33 cellular contexts compared by ENCODE assay signal in genomic region chr20:51138576-51138975, GRCh38.
"Had no signal": no experiment of that assay in that cellular context is flagged by ENCODE, and none has a peak within 500 bp of the region (broad histone marks: within the 10 kb centered on the region; RNA-seq: fewer than 3 reads in every experiment).

No MANE protein-coding gene starts in this region.

- ATAC-seq: activated CD8-positive, alpha-beta memory T cell treated with anti-CD3 and anti-CD28 coated beads, Interleukin-2, amount 10 ng/mL, durations not matched to agents 7 days and 5 days; PC-3 had no signal

- H3K4me1 ChIP-seq: SJSA1 had no signal

- H3K36me3 ChIP-seq: brain microvascular endothelial cell, MG63, Peyer's patch, SJSA1 had no signal

- H3K27ac Mint-ChIP-seq: activated B cell treated with CpG ODN at 0.5 μM for 24 hours; activated CD4-positive, alpha-beta memory T cell treated with anti-CD3 and anti-CD28 coated beads, Interleukin-2, amount 10 ng/mL, durations not matched to agents 7 days and 5 days; activated CD8-positive, alpha-beta memory T cell treated with anti-CD3 and anti-CD28 coated beads, Interleukin-2, amount 10 ng/mL, durations not matched to agents 7 days and 5 days; activated naive CD8-positive, alpha-beta T cell treated with anti-CD3 and anti-CD28 coated beads for 36 hours had no signal

- H3K4me3 Mint-ChIP-seq: activated B cell treated with CpG ODN at 0.5 μM for 24 hours; activated CD4-positive, alpha-beta memory T cell treated with anti-CD3 and anti-CD28 coated beads, Interleukin-2, amount 10 ng/mL, durations not matched to agents 7 days and 5 days; activated CD8-positive, alpha-beta memory T cell treated with anti-CD3 and anti-CD28 coated beads, Interleukin-2, amount 10 ng/mL, durations not matched to agents 7 days and 5 days; activated naive CD8-positive, alpha-beta T cell treated with anti-CD3 and anti-CD28 coated beads for 36 hours had no signal

- H3K27ac ChIP-seq: brain microvascular endothelial cell, Peyer's patch, SJSA1 had no signal

- H3K9me3 ChIP-seq: MG63, Peyer's patch, SJSA1 had no signal

- H3K4me1 Mint-ChIP-seq: activated CD4-positive, alpha-beta memory T cell treated with anti-CD3 and anti-CD28 coated beads, Interleukin-2, amount 10 ng/mL, durations not matched to agents 7 days and 5 days; activated naive CD8-positive, alpha-beta T cell treated with anti-CD3 and anti-CD28 coated beads for 36 hours had no signal

- H3K9me3 Mint-ChIP-seq: activated B cell treated with CpG ODN at 0.5 μM for 24 hours; activated CD4-positive, alpha-beta memory T cell treated with anti-CD3 and anti-CD28 coated beads, Interleukin-2, amount 10 ng/mL, durations not matched to agents 7 days and 5 days; activated naive CD8-positive, alpha-beta T cell treated with anti-CD3 and anti-CD28 coated beads for 36 hours had no signal

- H3K27me3 ChIP-seq: brain microvascular endothelial cell, MG63, Peyer's patch had no signal

- H3K36me3 Mint-ChIP-seq: activated CD8-positive, alpha-beta memory T cell treated with anti-CD3 and anti-CD28 coated beads, Interleukin-2, amount 10 ng/mL, durations not matched to agents 7 days and 5 days; activated naive CD8-positive, alpha-beta T cell treated with anti-CD3 and anti-CD28 coated beads for 36 hours had no signal

- H3K4me3 ChIP-seq: MG63, Peyer's patch, SJSA1 had no signal

- DNase-seq: activated B cell treated with CpG ODN at 0.5 μM for 24 hours; activated CD4-positive, alpha-beta memory T cell treated with anti-CD3 and anti-CD28 coated beads, Interleukin-2, amount 10 ng/mL, durations not matched to agents 7 days and 5 days; activated CD4-positive, alpha-beta T cell treated with anti-CD3 and anti-CD28 coated beads for 48 hours; activated CD4-positive, CD25-positive, alpha-beta regulatory T cell treated with anti-CD3 and anti-CD28 coated beads, Interleukin-2, amount 50 U/mL, for 72 hours; activated CD8-positive, alpha-beta memory T cell treated with anti-CD3 and anti-CD28 coated beads, Interleukin-2, amount 50 U/mL, for 48 hours; activated effector memory CD4-positive, alpha-beta T cell treated with Interleukin-2 at 50 U/mL for 16 hours; activated naive CD4-positive, alpha-beta T cell; activated naive CD4-positive, alpha-beta T cell treated with anti-CD3 and anti-CD28 coated beads, Interleukin-2, amount 50 U/mL, for 16 hours; activated naive CD8-positive, alpha-beta T cell treated with anti-CD3 and anti-CD28 coated beads for 36 hours; activated T-cell treated with anti-CD3 and anti-CD28 coated beads, Interleukin-2, amount 50 U/mL, for 48 hours; amniotic stem cell; aorta; brain microvascular endothelial cell; Kasumi-1; KG1; MG63; MV-4-11; NCI-H1092; NCI-H1436 treated with DMSO at 0.1 percent for 48 hours; NCI-H1694 treated with DMSO at 0.1 percent for 48 hours; NCI-H2029; NCI-H345; NCI-H524 treated with DMSO at 0.1 percent for 48 hours; PC-3; RPMI8226; SHP77 treated with DMSO at 0.1 percent for 48 hours; SW 1271; T-helper 1 cell; T-helper 2 cell; T-helper 9 cell had no signal
